ENCODE assay signal across 11 cellular contexts in the genomic region with DNA sequence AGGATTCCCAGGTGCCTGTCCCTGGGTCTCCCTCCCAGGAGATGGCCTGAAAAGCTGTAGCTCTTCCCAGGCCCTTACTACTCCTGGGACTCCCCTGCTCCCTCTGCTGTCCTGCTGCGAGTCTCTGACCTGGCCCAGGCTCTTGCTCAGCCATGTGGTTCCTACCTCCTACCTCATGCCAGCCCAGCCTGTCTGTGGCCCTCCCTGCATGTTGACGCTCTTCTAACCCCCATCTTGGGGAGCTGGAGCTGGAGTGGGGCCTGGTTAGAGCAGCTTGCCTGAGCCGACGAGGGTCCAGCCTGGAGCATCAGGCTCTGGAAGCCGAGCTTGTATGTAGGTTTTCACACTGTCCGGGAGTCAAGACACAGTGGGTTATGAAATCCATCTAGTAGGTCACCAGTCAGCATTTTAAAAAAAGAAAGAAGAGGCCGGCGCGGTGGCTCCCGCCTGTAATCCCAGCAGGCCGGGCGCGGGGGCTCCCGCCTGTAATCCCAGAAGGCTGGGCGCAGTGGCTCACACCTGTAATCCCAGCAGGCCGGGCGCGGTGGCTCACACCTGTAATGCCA.
DNase-seq lines count a peak whose midpoint lies in the region; ATAC-seq and TF ChIP-seq lines count a peak whose summit lies in the region.
"Had no signal": no experiment of that assay in that cellular context is flagged by ENCODE, and none has a peak within 500 bp of the region (broad histone marks: within the 10 kb centered on the region; RNA-seq: fewer than 3 reads in every experiment).

No MANE protein-coding gene starts in this region.

- H3K9ac ChIP-seq in PC-3 (ENCODE audit: low read length) (no peak overlapping the region), fibroblast of lung (ENCODE audit: insufficient read depth, low read length) (no peak overlapping the region), neural progenitor cell (no peak overlapping the region)

- BruUV-seq in PC-3 (replicated peaks; lab: Mats Ljungman, UMichigan) = no TSS peak

- no peaks in the 10 kb centered on the region for H3K9me3 Mint-ChIP-seq in neural progenitor cell
- H3K9me3 Mint-ChIP-seq in CD4-positive, alpha-beta memory T cell = no peaks in the 10 kb centered on the region
- H3K9me3 Mint-ChIP-seq: activated naive CD8-positive, alpha-beta T cell treated with anti-CD3 and anti-CD28 coated beads for 36 hours had no signal

- H2AFZ ChIP-seq in PC-3 (ENCODE audit: low read length) (no peak overlapping the region), fibroblast of lung (ENCODE audit: low read length) (no peak overlapping the region), neural progenitor cell (replicated peaks) (no peak overlapping the region)

- ATAC-seq in PC-3 (peak; percentile 84), GM18511 (IDR thresholded peaks at IDR 0.05; ENCODE audit: unreplicated experiment) (no peak)

- peaks cover 38% of the 10 kb centered on the region for H3K79me2 ChIP-seq in PC-3 (ENCODE audit: low read length)
- H3K79me2 ChIP-seq in fibroblast of lung (ENCODE audit: control insufficient read depth, insufficient read depth, low read length) = peaks cover 92% of the 10 kb centered on the region
- no peaks in the 10 kb centered on the region for H3K79me2 ChIP-seq in neural progenitor cell (ENCODE audit: low read depth)

- no peaks in the 10 kb centered on the region for H3K27me3 ChIP-seq in PC-3 (ENCODE audit: low read length)
- H3K27me3 ChIP-seq in fibroblast of lung (ENCODE audit: control insufficient read depth, insufficient read depth, low read length) = no peaks in the 10 kb centered on the region
- H3K27me3 ChIP-seq in neural progenitor cell = no peaks in the 10 kb centered on the region
- no peaks in the 10 kb centered on the region for H3K27me3 ChIP-seq in CD4-positive, alpha-beta memory T cell (ENCODE audit: insufficient read depth, low read length)

- H3K4me2 ChIP-seq in PC-3 (ENCODE audit: low read length) (no peak overlapping the region), fibroblast of lung (ENCODE audit: extremely low read depth, insufficient read depth, low read length) (no peak overlapping the region), neural progenitor cell (no peak overlapping the region)

- POLR2A ChIA-PET in PC-3 (lab: Charles Lee; ENCODE audit: unreplicated experiment) = interaction anchor here (0.7 kb wide), 1 partner anchor 367 kb away, joined by 3 read pairs; no protein-coding TSS in a partner anchor
- POLR2A ChIA-PET in CD4-positive, alpha-beta memory T cell (lab: Charles Lee; ENCODE audit: partially characterized antibody) = no interaction called here

- H3K36me3 ChIP-seq in PC-3 (ENCODE audit: low read depth, low read length) (peaks cover 8% of the 10 kb centered on the region; the same call in 1 of the 2 replicates), fibroblast of lung (ENCODE audit: control insufficient read depth, insufficient read depth, low read length) (peaks cover 13% of the 10 kb centered on the region), neural progenitor cell (no peaks in the 10 kb centered on the region)
- no peaks in the 10 kb centered on the region for H3K36me3 ChIP-seq in CD4-positive, alpha-beta memory T cell (ENCODE audit: insufficient read depth, low read length)

- CTCF ChIA-PET in PC-3 (lab: Charles Lee) = interaction anchor here (1.0 to 1.4 kb wide), 2 partner anchors 55 to 392 kb away, joined by 3 read pairs; no protein-coding TSS in a partner anchor
- CTCF ChIA-PET in CD4-positive, alpha-beta memory T cell (lab: Charles Lee; ENCODE audit: partially characterized antibody) = interaction anchor here (1.4 to 1.7 kb wide), 2 partner anchors 290 to 392 kb away, joined by 5 to 6 read pairs; no protein-coding TSS in a partner anchor

- no peak overlapping the region for H3K27ac Mint-ChIP-seq in neural progenitor cell
- peak overlapping the region in 1 of 7 donors; percentile 41 for H3K27ac Mint-ChIP-seq in CD4-positive, alpha-beta memory T cell
- H3K27ac Mint-ChIP-seq: activated naive CD8-positive, alpha-beta T cell treated with anti-CD3 and anti-CD28 coated beads for 36 hours had no signal

- peaks cover 15% of the 10 kb centered on the region for H3K36me3 Mint-ChIP-seq in neural progenitor cell
- H3K36me3 Mint-ChIP-seq in CD4-positive, alpha-beta memory T cell = no peaks in the 10 kb centered on the region
- H3K36me3 Mint-ChIP-seq: activated naive CD8-positive, alpha-beta T cell treated with anti-CD3 and anti-CD28 coated beads for 36 hours had no signal

- H3K4me3 ChIP-seq in AG10803 (ENCODE audit: low read length) (no peak overlapping the region), PC-3 (ENCODE audit: low read length) (no peak overlapping the region), fibroblast of lung (replicated peaks in 1 of 4; ENCODE audit: control extremely low read depth in 1 of 4, insufficient read depth in 1 of 4, low read depth in 3 of 4, low read length in 4 of 4) (no peak overlapping the region), neural progenitor cell (no peak overlapping the region)
- H3K4me3 ChIP-seq in CD4-positive, alpha-beta memory T cell (ENCODE audit: low read length in 2 of 2) = no peak overlapping the region

- no peaks in the 10 kb centered on the region for H3K4me1 ChIP-seq in PC-3 (ENCODE audit: insufficient read depth, low read length)
- peaks cover 27% of the 10 kb centered on the region for H3K4me1 ChIP-seq in fibroblast of lung (ENCODE audit: control insufficient read depth, extremely low read depth, insufficient read depth, low read length)
- peaks cover 2% of the 10 kb centered on the region for H3K4me1 ChIP-seq in neural progenitor cell
- H3K4me1 ChIP-seq in CD4-positive, alpha-beta memory T cell (ENCODE audit: insufficient read depth, low read length) = no peaks in the 10 kb centered on the region

- H3K4me1 Mint-ChIP-seq in neural progenitor cell = peaks cover 16% of the 10 kb centered on the region
- H3K4me1 Mint-ChIP-seq in CD4-positive, alpha-beta memory T cell = no peaks in the 10 kb centered on the region
- H3K4me1 Mint-ChIP-seq: activated naive CD8-positive, alpha-beta T cell treated with anti-CD3 and anti-CD28 coated beads for 36 hours had no signal

- intact Hi-C loops in PC-3 (cut with micrococcal nuclease) = loop anchor here (5.0 kb wide), 1 partner anchor 291 kb away; no protein-coding TSS in a partner anchor
- intact Hi-C loops in CD4-positive, alpha-beta memory T cell (cut with micrococcal nuclease) = no loop called here

- no peak overlapping the region for H3K4me3 Mint-ChIP-seq in neural progenitor cell
- H3K4me3 Mint-ChIP-seq in CD4-positive, alpha-beta memory T cell = no peak overlapping the region
- H3K4me3 Mint-ChIP-seq: activated naive CD8-positive, alpha-beta T cell treated with anti-CD3 and anti-CD28 coated beads for 36 hours had no signal

- H3K9me3 ChIP-seq in PC-3 (ENCODE audit: low read length) (no peaks in the 10 kb centered on the region), fibroblast of lung (ENCODE audit: control insufficient read depth, insufficient read depth, low read depth, low read length) (no peaks in the 10 kb centered on the region), neural progenitor cell (ENCODE audit: low read depth) (no peaks in the 10 kb centered on the region)
- H3K9me3 ChIP-seq in CD4-positive, alpha-beta memory T cell (ENCODE audit: control insufficient read depth in 1 of 2, low read length in 2 of 2) = no peaks in the 10 kb centered on the region

- H3F3A ChIP-seq in PC-3 (ENCODE audit: low read length, unreplicated experiment) = no peaks in the 10 kb centered on the region
- H3F3A ChIP-seq in neural progenitor cell (ENCODE audit: low read depth) = no peaks in the 10 kb centered on the region

- H4K20me1 ChIP-seq in PC-3 (ENCODE audit: low read length) (no peaks in the 10 kb centered on the region), fibroblast of lung (ENCODE audit: control insufficient read depth, extremely low read depth, insufficient read depth, low read length) (no peaks in the 10 kb centered on the region), neural progenitor cell (ENCODE audit: low read depth) (no peaks in the 10 kb centered on the region)

- no peaks in the 10 kb centered on the region for H3K9me2 ChIP-seq in PC-3 (replicated peaks; ENCODE audit: low read length)

- H3K27me3 Mint-ChIP-seq in neural progenitor cell (ENCODE audit: insufficient read depth, low read depth) = peaks cover 2% of the 10 kb centered on the region
- H3K27me3 Mint-ChIP-seq in CD4-positive, alpha-beta memory T cell = no peaks in the 10 kb centered on the region
- H3K27me3 Mint-ChIP-seq: activated naive CD8-positive, alpha-beta T cell treated with anti-CD3 and anti-CD28 coated beads for 36 hours had no signal

- H3K27ac ChIP-seq in PC-3 (ENCODE audit: low read length) (no peak overlapping the region), fibroblast of lung (ENCODE audit: insufficient read depth, low read length) (no peak overlapping the region), neural progenitor cell (no peak overlapping the region)
- H3K27ac ChIP-seq in CD4-positive, alpha-beta memory T cell (ENCODE audit: low read depth, low read length) = no peak overlapping the region

- TF ChIP-seq CTCF in AG10803 (conservative IDR thresholded peaks at IDR 0.05; ENCODE audit: low read length) = peak; percentile 27; the same call in 1 of the 2 replicates
- TF ChIP-seq CTCF in PC-3 (conservative IDR thresholded peaks at IDR 0.05; ENCODE audit: low read depth, low read length) = peak; percentile 43; the same call in 1 of the 2 replicates
- peak; percentile 32 to 42 for TF ChIP-seq CTCF in fibroblast of lung (conservative IDR thresholded peaks at IDR 0.05 in 1 of 2, IDR thresholded peaks at IDR 0.05 in 1 of 2; ENCODE audit: low read depth in 1 of 2, low read length in 2 of 2)
- TF ChIP-seq CTCF in neural progenitor cell (IDR thresholded peaks at IDR 0.05) = peak; percentile 40

- DNase-seq in AG10803 (ENCODE audit: low read depth) (no peak), PC-3 (peak; percentile 29), fibroblast of lung (ENCODE audit: low read depth in 2 of 2) (peak in 1 of 2 donors; percentile 38), neural progenitor cell (ENCODE audit: low spot score) (peak; percentile 36), KG1 (lab: John Stamatoyannopoulos, UW) (no peak)
- no peak for DNase-seq in CD4-positive, alpha-beta memory T cell
- no peak for DNase-seq in central memory CD4-positive, alpha-beta T cell
- DNase-seq: activated naive CD8-positive, alpha-beta T cell treated with anti-CD3 and anti-CD28 coated beads for 36 hours; NCI-H2081; T-helper 9 cell had no signal

Comparison
In these comparisons a context has a peak if more than half of its experiments do, and no peak if none do; other contexts are left out.
1. DNase-seq: peak in PC-3 (single experiment) and neural progenitor cell (single experiment); none in AG10803 (single experiment), KG1 (single experiment), CD4-positive, alpha-beta memory T cell (0 of 5) and central memory CD4-positive, alpha-beta T cell (single experiment).
2. Peak in every context shown above with its lines, with median percentiles within 50 percentile points of each other: CTCF ChIP-seq.